In the genomic region with DNA sequence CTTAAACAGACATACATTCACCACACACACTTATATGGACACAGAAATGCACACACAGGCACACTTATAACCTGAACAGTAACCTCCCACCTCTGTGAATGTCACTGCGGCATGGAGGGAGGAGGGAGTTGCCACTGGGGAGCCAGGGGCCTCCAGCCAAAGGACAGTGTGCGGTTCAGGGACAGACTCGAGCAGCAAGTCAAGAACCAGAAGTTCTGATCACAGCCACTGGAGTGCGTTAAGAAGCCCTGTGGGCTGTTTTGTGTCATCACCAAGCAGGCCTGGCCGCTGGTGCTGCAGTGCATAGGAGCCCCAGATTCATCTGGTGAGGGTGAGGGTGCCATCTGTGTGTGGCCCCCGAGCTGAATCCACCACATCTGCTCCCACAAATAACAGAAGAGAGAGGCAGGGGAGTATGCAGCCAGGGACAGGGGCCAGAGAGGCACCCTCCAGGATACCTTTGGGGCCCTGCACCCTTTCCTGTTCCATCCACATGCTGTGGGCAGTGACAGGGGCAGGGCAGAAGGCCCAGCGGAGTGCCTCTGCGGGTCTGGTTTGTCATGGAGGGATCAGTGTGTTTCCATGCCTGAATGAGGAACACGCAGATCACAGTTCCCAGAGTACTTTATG, we compare ENCODE assay signal across 28 cellular contexts. TPM values are rescaled to one million over a fixed set of nuclear protein-coding genes. Genes with fewer than 3 reads are reported as not detected.
A peak's percentile ranks its signal among the peaks of the same experiment; 100 is the strongest.
DNase-seq lines count a peak whose midpoint lies in the region; ATAC-seq, FAIRE-seq and TF ChIP-seq lines count a peak whose summit lies in the region.
"Had no signal": no experiment of that assay in that cellular context is flagged by ENCODE, and none has a peak within 500 bp of the region (broad histone marks: within the 10 kb centered on the region; RNA-seq: fewer than 3 reads in every experiment).

No MANE protein-coding gene starts in this region.

- peaks cover 4% of the 10 kb centered on the region; the same call in 1 of the 2 replicates for H3K23me2 ChIP-seq in H1 (ENCODE audit: low read depth, low read length)

- H4K91ac ChIP-seq in H1 (replicated peaks; ENCODE audit: insufficient read length, low read length) = no peak overlapping the region

- peaks cover 4% of the 10 kb centered on the region; the same call in 1 of the 2 replicates for H3K79me1 ChIP-seq in H1 (ENCODE audit: low read depth, low read length)

- H2BK120ac ChIP-seq in H1 (replicated peaks; ENCODE audit: low read depth, low read length) = no peak overlapping the region

- TF ChIP-seq CTCF in HepG2 (CRISPR knock-in tag; IDR thresholded peaks at IDR 0.05) = no peak
- TF ChIP-seq CTCF in right lobe of liver (IDR thresholded peaks at IDR 0.05) = no peak
- no peak for TF ChIP-seq CTCF in H1 (IDR thresholded peaks at IDR 0.05; ENCODE audit: control extremely low read depth in 1 of 3, insufficient read depth in 1 of 3, low read depth in 1 of 3, low read length in 3 of 3)

- no peak for TF ChIP-seq RAD21 in HepG2 (CRISPR knock-in tag; IDR thresholded peaks at IDR 0.05)
- no peak for TF ChIP-seq RAD21 in H1 (IDR thresholded peaks at IDR 0.05 in 1 of 2, conservative IDR thresholded peaks at IDR 0.05 in 1 of 2; ENCODE audit: low read depth in 2 of 2, low read length in 2 of 2)

- H2BK20ac ChIP-seq in H1 (ENCODE audit: low read length) = peak overlapping the region; percentile 84; the same call in 1 of the 2 replicates

- H3K36me3 ChIP-seq in HepG2 (replicated peaks in 1 of 2; ENCODE audit: control insufficient read depth in 1 of 2, insufficient read depth in 2 of 2, low read length in 2 of 2) = no peaks in the 10 kb centered on the region
- no peaks in the 10 kb centered on the region for H3K36me3 ChIP-seq in right lobe of liver
- H3K36me3 ChIP-seq in H1 (ENCODE audit: control insufficient read depth in 2 of 4, insufficient read depth in 4 of 4, low read length in 3 of 4) = peaks cover 0 to 15% (median 5%) of the 10 kb centered on the region in 4 experiments; a peak in 3 of 8 replicates
- H3K36me3 ChIP-seq: MG63 had no signal

- H2BK12ac ChIP-seq in H1 (ENCODE audit: low read depth, low read length) = peak overlapping the region; percentile 0; the same call in 1 of the 2 replicates

- TF ChIP-seq EP300 in HepG2 (IDR thresholded peaks at IDR 0.05; ENCODE audit: low read depth in 2 of 2, low read length in 2 of 2) (no peak), HepG2 (CRISPR knock-in tag; IDR thresholded peaks at IDR 0.05; ENCODE audit: borderline replicate concordance) (no peak), H1 (IDR thresholded peaks at IDR 0.05; ENCODE audit: borderline replicate concordance in 1 of 2, low read depth in 2 of 2, low read length in 2 of 2) (no peak)

- no peak overlapping the region for H4K5ac ChIP-seq in H1 (ENCODE audit: insufficient read length, low read depth, low read length)

- H3K27me3 ChIP-seq in HepG2 (ENCODE audit: control insufficient read depth in 1 of 2, insufficient read depth in 2 of 2, low read length in 2 of 2) (peaks cover 0 to 6% of the 10 kb centered on the region in 2 experiments; a peak in 2 of 5 replicates), right lobe of liver (no peaks in the 10 kb centered on the region), H1 (replicated peaks in 1 of 4; ENCODE audit: control insufficient read depth in 3 of 4, extremely low read depth in 1 of 4, insufficient read depth in 3 of 4, low read length in 3 of 4) (no peaks in the 10 kb centered on the region)
- H3K27me3 ChIP-seq: MG63 had no signal

- no peak overlapping the region for H3K14ac ChIP-seq in H1 (ENCODE audit: insufficient read length)

- DNase-seq in HepG2 (ENCODE audit: low spot score) (no peak), right lobe of liver (no peak), H1 (ENCODE audit: low read depth in 1 of 2, low spot score in 2 of 2) (no peak), islet precursor cell (peak; percentile 51), G401 (ENCODE audit: low spot score) (no peak), dedifferentiated amniotic fluid mesenchymal stem cell (ENCODE audit: extremely low spot score) (no peak)
- no peak for DNase-seq in effector memory CD8-positive, alpha-beta T cell
- DNase-seq: C1 segment of cervical spinal cord; Caco-2; CD4-positive, alpha-beta memory T cell; GDM1; KBM-7; MG63; NCI-H1105 treated with DMSO at 0.1 percent for 48 hours; NCI-H146; NCI-H1930; NCI-H2107; NCI-H524; NCI-H774; NK-92 treated with Interleukin-12 subunit alpha and Interleukin-12 subunit beta, amount 100 ng/mL, for 24 hours; PC-3; SHP77 had no signal

- no peaks in the 10 kb centered on the region for H3K79me2 ChIP-seq in HepG2 (ENCODE audit: insufficient read depth, low read length)
- H3K79me2 ChIP-seq in H1 (ENCODE audit: control insufficient read depth in 1 of 2, insufficient read depth in 2 of 2, low read length in 2 of 2) = peaks cover 0 to 23% of the 10 kb centered on the region in 2 experiments; a peak in 2 of 4 replicates

- no peak for FAIRE-seq in HepG2 (lab: Jason Lieb, UNC)
- no peak for FAIRE-seq in H1 (lab: Jason Lieb, UNC)
- FAIRE-seq: A204.1, GM12878, H54 had no signal

- no peak overlapping the region for H2BK15ac ChIP-seq in H1 (ENCODE audit: low read length)

- no peak overlapping the region for H3K56ac ChIP-seq in H1 (replicated peaks; ENCODE audit: insufficient read length, low read depth, low read length)

- CTCF ChIA-PET in HepG2 (lab: Yijun Ruan, JAX; ENCODE audit: low intra/inter-chr PET ratio, low total read pairs) (no interaction called here), H1 (lab: Charles Lee; ENCODE audit: partially characterized antibody) (interaction anchor here (2.0 kb wide), 1 partner anchor 15 kb away, joined by 5 read pairs; no protein-coding TSS in a partner anchor)

- H3K18ac ChIP-seq in H1 (ENCODE audit: extremely low read depth, low read length) = no peak overlapping the region

- in situ Hi-C loops in HepG2 (cut with HindIII; ENCODE audit: extremely low pct_ligation_motif_present, low pct_unique_long_range_greater_than_20kb) (no loop called here), G401 (cut with HindIII; ENCODE audit: low sequenced_read_pairs) (no loop called here)

- peaks cover 19 to 26% of the 10 kb centered on the region in 2 donors for H3K27me3 Mint-ChIP-seq in effector memory CD8-positive, alpha-beta T cell

- H3K4me1 Mint-ChIP-seq in effector memory CD8-positive, alpha-beta T cell (ENCODE audit: low read depth in 2 of 2) = no peaks in the 10 kb centered on the region
- H3K4me1 Mint-ChIP-seq: CD4-positive, alpha-beta memory T cell had no signal

- peak overlapping the region; percentile 98 for H2AK5ac ChIP-seq in H1 (ENCODE audit: low read depth, low read length)

- H3K4me3 ChIP-seq in HepG2 (replicated peaks in 1 of 3; ENCODE audit: insufficient read depth in 1 of 3, low read depth in 2 of 3, low read length in 3 of 3) (no peak overlapping the region), right lobe of liver (no peak overlapping the region), H1 (ENCODE audit: extremely low read depth in 1 of 4, insufficient read depth in 2 of 4, low read depth in 3 of 4, low read length in 4 of 4) (no peak overlapping the region)
- H3K4me3 ChIP-seq: GM12878, MG63 had no signal

- no peak overlapping the region for H3K23ac ChIP-seq in H1 (ENCODE audit: insufficient read length)

- no TSS peak for BruUV-seq in HepG2 (replicated peaks; lab: Mats Ljungman, UMichigan)

- intact Hi-C loops in HepG2 (cut with micrococcal nuclease; ENCODE audit: unreplicated experiment) (no loop called here), right lobe of liver (cut with DNase I) (no loop called here)

- POLR2A ChIA-PET in HepG2 (lab: Yijun Ruan, JAX) (no interaction called here), H1 (lab: Charles Lee; ENCODE audit: partially characterized antibody) (interaction anchor here (1.4 kb wide), 1 partner anchor 11 kb away, joined by 3 read pairs; no protein-coding TSS in a partner anchor)

- TF ChIP-seq POLR2A in HepG2 (IDR thresholded peaks at IDR 0.05; ENCODE audit: insufficient read depth in 1 of 2, low read depth in 2 of 2, low read length in 2 of 2) = no peak
- TF ChIP-seq POLR2A in right lobe of liver (IDR thresholded peaks at IDR 0.05) = no peak
- TF ChIP-seq POLR2A in H1 (IDR thresholded peaks at IDR 0.05; ENCODE audit: control extremely low read depth in 1 of 2, low read depth in 2 of 2, low read length in 2 of 2) = no peak

- no peak overlapping the region for H3K9ac ChIP-seq in HepG2 (ENCODE audit: insufficient read depth, low read depth, low read length)
- H3K9ac ChIP-seq in H1 (replicated peaks in 1 of 4; ENCODE audit: extremely low read depth in 1 of 4, low read depth in 3 of 4, low read length in 3 of 4) = no peak overlapping the region

- 11% methylated on average over 9 of the region's 9 CpGs for WGBS in HepG2 (ENCODE audit: low lambda C conversion rate)
- 78% methylated on average over 3 of the region's 9 CpGs for WGBS in right lobe of liver (ENCODE audit: insufficient coverage, low coverage, low lambda C conversion rate, missing lambda C conversion rate)
- 90% methylated on average over 9 of the region's 9 CpGs; no CpG with 5 or more reads in 1 of the 2 experiments for WGBS in H1 (ENCODE audit: extremely low coverage in 1 of 2, insufficient coverage in 1 of 2, insufficient read length in 1 of 2, insufficient replicate concordance in 2 of 2, low coverage in 1 of 2, low lambda C conversion rate in 2 of 2, missing lambda C conversion rate in 1 of 2), 2 experiments

- H4K20me1 ChIP-seq in HepG2 (ENCODE audit: insufficient read depth, low read length) (no peaks in the 10 kb centered on the region), H1 (replicated peaks in 1 of 2; ENCODE audit: control insufficient read depth in 1 of 2, insufficient read depth in 2 of 2, low read length in 2 of 2) (peaks cover 1 to 13% of the 10 kb centered on the region in 2 experiments)

- no peaks in the 10 kb centered on the region for H3K9me3 ChIP-seq in HepG2 (ENCODE audit: low read length)
- no peaks in the 10 kb centered on the region for H3K9me3 ChIP-seq in right lobe of liver
- no peaks in the 10 kb centered on the region for H3K9me3 ChIP-seq in H1 (ENCODE audit: insufficient read depth in 2 of 2, low read depth in 1 of 2, low read length in 1 of 2)
- H3K9me3 ChIP-seq: Caco-2, MG63 had no signal

- no peaks in the 10 kb centered on the region for H3K36me3 Mint-ChIP-seq in effector memory CD8-positive, alpha-beta T cell (ENCODE audit: insufficient read depth)
- H3K36me3 Mint-ChIP-seq: CD4-positive, alpha-beta memory T cell had no signal

- no peaks in the 10 kb centered on the region for H3K4me1 ChIP-seq in HepG2 (ENCODE audit: insufficient read depth, low read length)
- H3K4me1 ChIP-seq in right lobe of liver = no peaks in the 10 kb centered on the region
- peaks cover 8 to 26% (median 18%) of the 10 kb centered on the region in 4 experiments for H3K4me1 ChIP-seq in H1 (replicated peaks in 1 of 4; ENCODE audit: control insufficient read depth in 3 of 4, insufficient read depth in 4 of 4, low read length in 3 of 4)
- H3K4me1 ChIP-seq: Caco-2 had no signal

- H2BK5ac ChIP-seq in H1 (ENCODE audit: low read depth, low read length) = peak overlapping the region; percentile 87

- H3K4me2 ChIP-seq in HepG2 (ENCODE audit: low read depth, low read length) (no peak overlapping the region), H1 (ENCODE audit: insufficient read depth in 1 of 2, low read depth in 2 of 2, low read length in 2 of 2) (no peak overlapping the region)

- H3K27ac Mint-ChIP-seq in effector memory CD8-positive, alpha-beta T cell = no peak overlapping the region

- H2AFZ ChIP-seq in HepG2 (ENCODE audit: low read length) (no peak overlapping the region), H1 (ENCODE audit: low read length) (no peak overlapping the region)

- no peak overlapping the region for H3K27ac ChIP-seq in HepG2 (ENCODE audit: extremely low read length, insufficient read depth, low read length)
- no peak overlapping the region for H3K27ac ChIP-seq in right lobe of liver
- no peak overlapping the region for H3K27ac ChIP-seq in H1 (ENCODE audit: low read depth, low read length)

- no peak overlapping the region for H4K8ac ChIP-seq in H1 (ENCODE audit: extremely low read depth, insufficient read depth, low read length)

- no peak overlapping the region for H3K4ac ChIP-seq in H1 (replicated peaks; ENCODE audit: insufficient read length, low read depth, low read length)

- ATAC-seq in HepG2 (peak; percentile 14; the same call in 2 of the 3 replicates), right lobe of liver (no peak), HG02763 (IDR thresholded peaks at IDR 0.05; ENCODE audit: unreplicated experiment) (no peak)
- ATAC-seq in effector memory CD8-positive, alpha-beta T cell (replicated peaks) = no peak
- ATAC-seq: GM12878, PC-3 had no signal

- H3K9me3 Mint-ChIP-seq in effector memory CD8-positive, alpha-beta T cell = no peaks in the 10 kb centered on the region
- H3K9me3 Mint-ChIP-seq: CD4-positive, alpha-beta memory T cell had no signal

- no peak overlapping the region for H3K4me3 Mint-ChIP-seq in effector memory CD8-positive, alpha-beta T cell
- H3K4me3 Mint-ChIP-seq: CD4-positive, alpha-beta memory T cell had no signal

RNA-seq across cellular contexts. Expression of gene SYNDIG1, which starts 20.3 kb away (rescaled TPM):
- total RNA-seq in HepG2 (2016; rRNA removed; fragmentation: Illumina TruSeq; extraction: Trizol) (not detected in 2 replicates), right lobe of liver (not detected)
- total RNA-seq in HepG2 (2016; cell fraction: cytosol; rRNA removed; fragmentation: Illumina TruSeq; extraction: Trizol; ENCODE audit: low read depth) = not detected in 2 replicates
- not detected in 2 replicates for total RNA-seq in HepG2 (2016; cell fraction: insoluble cytoplasmic fraction; rRNA removed; fragmentation: Illumina TruSeq; extraction: Trizol)
- total RNA-seq in HepG2 (2016; cell fraction: membrane; rRNA removed; fragmentation: Illumina TruSeq; extraction: Trizol) = not detected in 2 replicates
- total RNA-seq in HepG2 (2016; cell fraction: nucleus; rRNA removed; fragmentation: Illumina TruSeq; extraction: Trizol) = not detected in 2 replicates
- polyA plus RNA-seq in HepG2 (2011; rRNA removed) (not detected in 2 replicates), H1 (2011; rRNA removed) (7.8 and 9.1 TPM in 2 replicates)
- not detected in 2 replicates for polyA plus RNA-seq in HepG2 (2011; cell fraction: cytosol; rRNA removed)
- not detected in 2 replicates for polyA plus RNA-seq in HepG2 (2011; cell fraction: nucleus; rRNA removed)
- not detected in 2 replicates for polyA plus RNA-seq in HepG2 (2012)
- polyA plus RNA-seq in HepG2 (2016; cell fraction: cytosol; fragmentation: Illumina TruSeq; extraction: Trizol; ENCODE audit: low read depth) = not detected in 2 replicates
- polyA plus RNA-seq in HepG2 (2016; cell fraction: insoluble cytoplasmic fraction; fragmentation: Illumina TruSeq; extraction: Trizol; ENCODE audit: low read depth) = not detected in 2 replicates
- not detected in 2 replicates for polyA plus RNA-seq in HepG2 (2016; cell fraction: membrane; fragmentation: Illumina TruSeq; extraction: Trizol; ENCODE audit: low read depth)
- not detected in 2 replicates for polyA plus RNA-seq in HepG2 (2016; cell fraction: nucleus; fragmentation: Illumina TruSeq; extraction: Trizol; ENCODE audit: insufficient read depth, low read depth)
- polyA minus RNA-seq in HepG2 (2011; rRNA and poly(A)+ RNA removed; ENCODE audit: low replicate concordance) = not detected in 2 replicates
- not detected in 2 replicates for polyA minus RNA-seq in HepG2 (2011; cell fraction: cytosol; rRNA and poly(A)+ RNA removed)
- polyA minus RNA-seq in HepG2 (2011; cell fraction: nucleus; rRNA and poly(A)+ RNA removed) = not detected in 2 replicates
- total RNA-seq in H1 (2021; fragmentation: NEBNext Ultra II Directional; extraction: Animal tissue kit (Norgen Biotek cat#: 25700)) = 5.9 and 6.5 TPM in 2 replicates
- 7.3 TPM for polyA plus RNA-seq in H1 (2011; cell fraction: cytosol; rRNA removed)
- 12.8 TPM for polyA plus RNA-seq in H1 (2011; cell fraction: nucleus; rRNA removed)
- 8.3 to 8.8 TPM (median 8.6 TPM) in 4 replicates for polyA plus RNA-seq in H1 (2012, experiment 1 of 2)
- polyA plus RNA-seq in H1 (2012, experiment 2 of 2) = 8.3 TPM
- 1.5 TPM for polyA plus RNA-seq in H1 (2013, experiment 1 of 2)
- polyA plus RNA-seq in H1 (2013, experiment 2 of 2) = 1.2 TPM
- 11.7 and 14.3 TPM in 2 replicates for polyA minus RNA-seq in H1 (2011; rRNA and poly(A)+ RNA removed)
- 4.0 TPM for polyA minus RNA-seq in H1 (2011; cell fraction: cytosol; rRNA and poly(A)+ RNA removed)
- polyA minus RNA-seq in H1 (2011; cell fraction: nucleus; rRNA and poly(A)+ RNA removed) = 16.0 TPM
- total RNA-seq in G401 (2014; rRNA removed; shearing (Covaris generic)) = not detected in 2 replicates
- total RNA-seq: Caco-2; CD4-positive, alpha-beta memory T cell; GM12878; PC-3; SK-MEL-5 had no signal
- polyA plus RNA-seq: AG04450; CD4-positive, alpha-beta memory T cell; GM12878 had no signal
